8 cellular contexts compared by ENCODE assay signal in the genomic region with DNA sequence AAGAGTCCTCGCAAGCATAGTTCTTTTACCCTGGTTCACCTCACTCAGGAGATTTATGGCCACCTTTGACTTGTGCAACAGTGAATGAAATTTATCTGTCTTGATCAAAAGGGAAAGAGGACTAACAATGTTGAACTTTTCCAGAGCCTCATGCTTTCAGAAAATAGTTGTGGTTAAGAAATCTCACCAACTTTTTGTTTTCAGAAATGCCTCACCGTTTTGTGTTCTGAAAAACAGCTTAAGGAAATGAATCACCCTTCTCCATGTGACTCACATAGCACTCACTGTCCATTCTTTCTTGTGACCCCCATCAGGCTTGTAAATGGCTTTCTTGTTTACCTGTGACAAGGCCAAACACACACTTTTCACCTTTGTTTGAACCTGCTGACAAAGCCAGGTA.
DNase-seq lines count a peak whose midpoint lies in the region; ATAC-seq and TF ChIP-seq lines count a peak whose summit lies in the region.

No MANE protein-coding gene starts in this region.

- H3K4me3 ChIP-seq in GM12865 (ENCODE audit: low read depth, low read length) = no peak overlapping the region
- no peak overlapping the region for H3K4me3 ChIP-seq in foreskin fibroblast (ENCODE audit: low read depth in 1 of 2, low read length in 2 of 2)

- no peak for ATAC-seq in stimulated activated memory B cell treated with anti-CD40 and anti-IgM and Interleukin-4, amounts not matched to agents 10 μg/mL and 1 μg/mL and 100 μg/mL, for 72 hours

- DNase-seq in GM12865 (ENCODE audit: low read depth) (peak; percentile 66), HFFc6 (peak; percentile 93), RKO (ENCODE audit: low spot score) (peak; percentile 98), foreskin fibroblast (peak; percentile 78 to 90), T1000 (lab: John Stamatoyannopoulos, UW) (no peak), NCI-H146 (lab: John Stamatoyannopoulos, UW) (no peak), NCI-H1930 (lab: John Stamatoyannopoulos, UW) (no peak)

- H3K4me3 Mint-ChIP-seq in HFFc6 = no peak overlapping the region
- H3K4me3 Mint-ChIP-seq in stimulated activated memory B cell treated with anti-CD40 and anti-IgM and Interleukin-4, amounts not matched to agents 10 μg/mL and 1 μg/mL and 100 μg/mL, for 72 hours = no peak overlapping the region

- no peak for TF ChIP-seq CTCF in GM12865 (IDR thresholded peaks at IDR 0.05; ENCODE audit: insufficient read depth, low read depth, low read length, missing control alignments)
- no peak for TF ChIP-seq CTCF in HFFc6 (IDR thresholded peaks at IDR 0.05)
- TF ChIP-seq CTCF in foreskin fibroblast (IDR thresholded peaks at IDR 0.05; ENCODE audit: low read depth, low read length) = no peak

- peaks cover 5% of the 10 kb centered on the region; the same call in 1 of the 2 replicates for H3K36me3 Mint-ChIP-seq in HFFc6 (ENCODE audit: low read depth)
- no peaks in the 10 kb centered on the region for H3K36me3 Mint-ChIP-seq in stimulated activated memory B cell treated with anti-CD40 and anti-IgM and Interleukin-4, amounts not matched to agents 10 μg/mL and 1 μg/mL and 100 μg/mL, for 72 hours

- H3K27me3 Mint-ChIP-seq in HFFc6 (ENCODE audit: insufficient read depth) = peaks cover 2% of the 10 kb centered on the region; the same call in 1 of the 2 replicates
- H3K27me3 Mint-ChIP-seq in stimulated activated memory B cell treated with anti-CD40 and anti-IgM and Interleukin-4, amounts not matched to agents 10 μg/mL and 1 μg/mL and 100 μg/mL, for 72 hours = no peaks in the 10 kb centered on the region

- H3K4me1 Mint-ChIP-seq in HFFc6 (ENCODE audit: low read depth) = peaks cover 37% of the 10 kb centered on the region
- peaks cover 10% of the 10 kb centered on the region for H3K4me1 Mint-ChIP-seq in stimulated activated memory B cell treated with anti-CD40 and anti-IgM and Interleukin-4, amounts not matched to agents 10 μg/mL and 1 μg/mL and 100 μg/mL, for 72 hours

- no peaks in the 10 kb centered on the region for H3K9me3 Mint-ChIP-seq in HFFc6
- H3K9me3 Mint-ChIP-seq in stimulated activated memory B cell treated with anti-CD40 and anti-IgM and Interleukin-4, amounts not matched to agents 10 μg/mL and 1 μg/mL and 100 μg/mL, for 72 hours = peaks cover 5% of the 10 kb centered on the region

- peak overlapping the region; percentile 33 for H3K27ac Mint-ChIP-seq in HFFc6
- H3K27ac Mint-ChIP-seq in stimulated activated memory B cell treated with anti-CD40 and anti-IgM and Interleukin-4, amounts not matched to agents 10 μg/mL and 1 μg/mL and 100 μg/mL, for 72 hours = no peak overlapping the region

Comparison
In these comparisons a context has a peak if more than half of its experiments do, and no peak if none do; other contexts are left out.
1. DNase-seq: peak in GM12865 (single experiment), HFFc6 (single experiment), RKO (single experiment) and foreskin fibroblast (2 of 2); none in T1000 (single experiment), NCI-H146 (single experiment) and NCI-H1930 (0 of 2).